Comparison of ENCODE assay signal across 2 cellular contexts in genomic region chr9:137441935-137442321, GRCh38.
TF ChIP-seq lines count a peak whose summit lies in the region.

No MANE protein-coding gene starts in this region.

TF ChIP-seq in HCT116, 20 proteins besides CTCF, POLR2A, EP300 and RAD21:
- no peak for TF ChIP-seq ZNF274 (IDR thresholded peaks at IDR 0.05; ENCODE audit: low read depth, low read length)
- 0 out of 2 replicates have a peak, but pooled peaks have one; percentile 8 for TF ChIP-seq SP1 (IDR thresholded peaks at IDR 0.05; ENCODE audit: low read depth)
TF ChIP-seq in HCT116: peak in this region for 1.

TF ChIP-seq in K562, 482 proteins besides CTCF, POLR2A, EP300 and RAD21:
- no peak for TF ChIP-seq RBBP5 (IDR thresholded peaks at IDR 0.05; ENCODE audit: borderline replicate concordance, insufficient read depth, low read length, poor library complexity, severe bottlenecking)
- no peak for TF ChIP-seq ZKSCAN3 (CRISPR knock-in tag; IDR thresholded peaks at IDR 0.05)
- no peak for TF ChIP-seq ZBED1 (IDR thresholded peaks at IDR 0.05)
- peak; percentile 1; the same call in 1 of the 2 replicates for TF ChIP-seq VEZF1 (CRISPR knock-in tag; IDR thresholded peaks at IDR 0.05)
- TF ChIP-seq HCFC1 (IDR thresholded peaks at IDR 0.05; ENCODE audit: low read depth, low read length) = no peak
- no peak for TF ChIP-seq ZNF318 (IDR thresholded peaks at IDR 0.05; ENCODE audit: borderline replicate concordance in 1 of 2, low read depth in 1 of 2)
